In genomic region chr5:36138900-36139683, GRCh38 we compare ENCODE assay signal across 1 cellular context.
TF ChIP-seq lines count a peak whose summit lies in the region.

No MANE protein-coding gene starts in this region.

TF ChIP-seq in GM23338, 12 proteins besides CTCF, POLR2A, EP300 and RAD21 (continued from another document):
- no peak for TF ChIP-seq ZNF462 (CRISPR knock-in tag; IDR thresholded peaks at IDR 0.05)
- TF ChIP-seq NANOG (IDR thresholded peaks at IDR 0.05; ENCODE audit: borderline replicate concordance): no peak
